6 cellular contexts compared by ENCODE assay signal in genomic region chr1:229402329-229402728, GRCh38. TPM values are rescaled to one million over a fixed set of nuclear protein-coding genes. Genes with fewer than 3 reads are reported as not detected.
"Had no signal": no experiment of that assay in that cellular context is flagged by ENCODE, and none has a peak within 500 bp of the region (broad histone marks: within the 10 kb centered on the region; RNA-seq: fewer than 3 reads in every experiment).

No MANE protein-coding gene starts in this region.

RNA-seq across cellular contexts. Expression of gene ACTA1, which starts 31.6 kb away (rescaled TPM):
- total RNA-seq: naive thymus-derived CD4-positive, alpha-beta T cell; natural killer cell treated with Interleukin-12 subunit alpha and Interleukin-12 subunit beta and Interleukin-15 and Interleukin-18, amount 100 ng/mL, for 72 hours; osteoblast; osteocyte; pulmonary artery endothelial cell had no signal
- polyA plus RNA-seq: naive thymus-derived CD4-positive, alpha-beta T cell; naive thymus-derived CD8-positive, alpha-beta T cell had no signal
